In genomic region chr2:18214936-18215335, GRCh38 we compare ENCODE assay signal across 15 cellular contexts.
"Had no signal": no experiment of that assay in that cellular context is flagged by ENCODE, and none has a peak within 500 bp of the region (broad histone marks: within the 10 kb centered on the region; RNA-seq: fewer than 3 reads in every experiment).

No MANE protein-coding gene starts in this region.

- H3K27me3 ChIP-seq: cardiac muscle cell, gastrocnemius medialis, heart left ventricle, pancreas had no signal

- ATAC-seq: esophagus mucosa; gastrocnemius medialis; heart left ventricle; left lobe of liver; pancreas; stimulated activated effector memory CD8-positive, alpha-beta T cell treated with anti-CD3 and anti-CD28 coated beads, Interleukin-12 subunit alpha, Interleukin-12 subunit beta, amount 100 ng/mL, for 72 hours had no signal

- H3K27ac ChIP-seq: cardiac muscle cell, gastrocnemius medialis, heart left ventricle, pancreas had no signal

- H3K9me3 Mint-ChIP-seq: activated CD4-positive, alpha-beta T cell treated with anti-CD3 and anti-CD28 coated beads, Interleukin-2, amount 10 ng/mL, durations not matched to agents 7 days and 5 days; naive B cell; T-helper 2 cell treated with Interferon-gamma antibody and Interleukin-4, amounts not matched to agents 5 μg/mL and 100 μg/mL, for 36 hours had no signal

- H3K4me3 Mint-ChIP-seq: activated CD4-positive, alpha-beta T cell treated with anti-CD3 and anti-CD28 coated beads, Interleukin-2, amount 10 ng/mL, durations not matched to agents 7 days and 5 days; naive B cell; stimulated activated effector memory CD8-positive, alpha-beta T cell treated with anti-CD3 and anti-CD28 coated beads, Interleukin-12 subunit alpha, Interleukin-12 subunit beta, amount 100 ng/mL, for 72 hours; T-helper 2 cell treated with Interferon-gamma antibody and Interleukin-4, amounts not matched to agents 5 μg/mL and 100 μg/mL, for 36 hours had no signal

- H3K27me3 Mint-ChIP-seq: activated CD4-positive, alpha-beta T cell treated with anti-CD3 and anti-CD28 coated beads, Interleukin-2, amount 10 ng/mL, durations not matched to agents 7 days and 5 days had no signal

- FAIRE-seq: pancreas had no signal

- H3K4me1 ChIP-seq: gastrocnemius medialis, heart left ventricle, pancreas had no signal

- DNase-seq: activated CD4-positive, alpha-beta T cell treated with anti-CD3 and anti-CD28 coated beads, Interleukin-2, amount 10 ng/mL, durations not matched to agents 7 days and 5 days; activated CD8-positive, alpha-beta memory T cell treated with anti-CD3 and anti-CD28 coated beads for 24 hours; activated naive CD4-positive, alpha-beta T cell; aorta; gastrocnemius medialis; heart left ventricle; naive B cell; pancreas; stimulated activated CD4-positive, alpha-beta T cell treated with anti-CD3 and anti-CD28 coated beads, Interleukin-12 subunit alpha, Interleukin-12 subunit beta, amount 100 ng/mL, for 4 hours; stimulated activated CD4-positive, alpha-beta T cell treated with anti-CD3 and anti-CD28 coated beads, Interleukin-2, amount 100 ng/mL, for 24 hours had no signal

- H3K4me1 Mint-ChIP-seq: activated CD4-positive, alpha-beta T cell treated with anti-CD3 and anti-CD28 coated beads, Interleukin-2, amount 10 ng/mL, durations not matched to agents 7 days and 5 days; naive B cell; stimulated activated effector memory CD8-positive, alpha-beta T cell treated with anti-CD3 and anti-CD28 coated beads, Interleukin-12 subunit alpha, Interleukin-12 subunit beta, amount 100 ng/mL, for 72 hours had no signal

- H3K36me3 Mint-ChIP-seq: naive B cell; stimulated activated effector memory CD8-positive, alpha-beta T cell treated with anti-CD3 and anti-CD28 coated beads, Interleukin-12 subunit alpha, Interleukin-12 subunit beta, amount 100 ng/mL, for 72 hours had no signal

- H3K36me3 ChIP-seq: cardiac muscle cell, gastrocnemius medialis, heart left ventricle, pancreas had no signal

- H3K9me3 ChIP-seq: gastrocnemius medialis, heart left ventricle, pancreas had no signal

- H3K27ac Mint-ChIP-seq: activated CD4-positive, alpha-beta T cell treated with anti-CD3 and anti-CD28 coated beads, Interleukin-2, amount 10 ng/mL, durations not matched to agents 7 days and 5 days; naive B cell; stimulated activated effector memory CD8-positive, alpha-beta T cell treated with anti-CD3 and anti-CD28 coated beads, Interleukin-12 subunit alpha, Interleukin-12 subunit beta, amount 100 ng/mL, for 72 hours; T-helper 2 cell treated with Interferon-gamma antibody and Interleukin-4, amounts not matched to agents 5 μg/mL and 100 μg/mL, for 36 hours had no signal

- H3K4me3 ChIP-seq: cardiac muscle cell, gastrocnemius medialis, heart left ventricle, pancreas had no signal
